22 cellular contexts compared by ENCODE assay signal in the genomic region with DNA sequence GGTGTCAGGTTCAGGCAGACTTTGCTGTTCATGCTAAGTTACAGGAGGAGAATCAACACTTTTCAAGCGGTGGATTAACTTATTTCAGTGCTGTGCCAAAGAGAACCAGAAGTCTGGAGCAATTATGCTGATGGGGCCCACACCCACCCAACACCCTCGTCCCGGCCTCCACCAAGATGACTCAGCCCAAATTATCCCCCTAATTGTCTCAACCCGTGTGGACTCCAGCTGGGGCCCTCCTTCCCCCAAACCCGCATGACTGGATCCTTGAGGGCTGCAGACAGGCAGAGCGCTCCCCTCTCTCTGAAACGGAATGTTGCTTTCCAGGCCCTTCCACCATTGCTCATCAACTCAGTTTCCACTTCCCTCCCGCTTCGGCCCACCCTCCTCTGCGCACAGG. TPM values are rescaled to one million over a fixed set of nuclear protein-coding genes. Genes with fewer than 3 reads are reported as not detected.
A peak's percentile ranks its signal among the peaks of the same experiment; 100 is the strongest.
DNase-seq lines count a peak whose midpoint lies in the region; ATAC-seq and TF ChIP-seq lines count a peak whose summit lies in the region.
"Had no signal": no experiment of that assay in that cellular context is flagged by ENCODE, and none has a peak within 500 bp of the region (broad histone marks: within the 10 kb centered on the region; RNA-seq: fewer than 3 reads in every experiment).

No MANE protein-coding gene starts in this region.

- peaks cover 4% of the 10 kb centered on the region for H3K36me3 ChIP-seq in suprapubic skin
- H3K36me3 ChIP-seq: upper lobe of left lung had no signal

- H3K27ac ChIP-seq in suprapubic skin = no peak overlapping the region
- H3K27ac ChIP-seq: 22Rv1, upper lobe of left lung had no signal

- TF ChIP-seq EP300 in suprapubic skin (IDR thresholded peaks at IDR 0.05) = no peak

- no peaks in the 10 kb centered on the region for H3K9me3 ChIP-seq in suprapubic skin
- H3K9me3 ChIP-seq: upper lobe of left lung had no signal

- H3K27me3 ChIP-seq in suprapubic skin = no peaks in the 10 kb centered on the region
- H3K27me3 ChIP-seq: upper lobe of left lung had no signal

- TF ChIP-seq CTCF in suprapubic skin (IDR thresholded peaks at IDR 0.05) = no peak

- no peaks in the 10 kb centered on the region for H3K4me1 ChIP-seq in suprapubic skin
- H3K4me1 ChIP-seq: upper lobe of left lung had no signal

- TF ChIP-seq POLR2A in suprapubic skin (IDR thresholded peaks at IDR 0.05) = no peak

- no peak overlapping the region for H3K4me3 ChIP-seq in suprapubic skin
- H3K4me3 ChIP-seq: upper lobe of left lung had no signal

- WGBS in suprapubic skin = 62% methylated on average over 10 of the region's 10 CpGs

- DNase-seq in NCI-H82 (lab: John Stamatoyannopoulos, UW) (peak; percentile 49), NCI-H82 treated with DMSO at 0.1 percent for 48 hours (lab: John Stamatoyannopoulos, UW; ENCODE audit: unreplicated experiment) (no peak), astrocyte of the hippocampus (ENCODE audit: low read depth, low spot score) (peak; percentile 45), islet precursor cell (peak; percentile 94), suprapubic skin (ENCODE audit: low spot score in 2 of 2) (peak; percentile 26 to 66)
- DNase-seq: activated CD8-positive, alpha-beta memory T cell treated with anti-CD3 and anti-CD28 coated beads, Interleukin-2, amount 10 ng/mL, durations not matched to agents 7 days and 5 days; activated effector memory CD4-positive, alpha-beta T cell treated with anti-CD3 and anti-CD28 coated beads, Interleukin-2, amount 50 U/mL, for 16 hours; anterior cingulate cortex; C1 segment of cervical spinal cord; naive B cell; NCI-H146; NCI-H226; SHP77 treated with DMSO at 0.1 percent for 48 hours; stimulated activated CD4-positive, alpha-beta T cell treated with anti-CD3 and anti-CD28 coated beads, Interleukin-12 subunit alpha, Interleukin-12 subunit beta, amount 100 ng/mL, for 4 hours; upper lobe of left lung had no signal

- ATAC-seq in GM19467 (IDR thresholded peaks at IDR 0.05; ENCODE audit: unreplicated experiment) (no peak), HG02870 (IDR thresholded peaks at IDR 0.05; ENCODE audit: unreplicated experiment) (no peak), GM21717 (IDR thresholded peaks at IDR 0.05; ENCODE audit: unreplicated experiment) (no peak)
- ATAC-seq: activated CD4-positive, CD25-positive, alpha-beta regulatory T cell treated with anti-CD3 and anti-CD28 coated beads, Interleukin-2, amount 50 U/mL, for 24 hours; activated CD8-positive, alpha-beta memory T cell treated with anti-CD3 and anti-CD28 coated beads, Interleukin-2, amount 10 ng/mL, durations not matched to agents 7 days and 5 days; HCT116; stimulated activated memory B cell treated with anti-CD40 and anti-IgM and Interleukin-4, amounts not matched to agents 10 μg/mL and 1 μg/mL and 100 μg/mL, for 72 hours had no signal

RNA-seq across cellular contexts. Expression of gene MN1, which starts 34.6 kb away (rescaled TPM):
- 1 to 10 TPM; 1.7 to 6.5 (median 4.1) TPM for total RNA-seq in suprapubic skin
